Comparison of ENCODE assay signal across 8 cellular contexts in the genomic region with DNA sequence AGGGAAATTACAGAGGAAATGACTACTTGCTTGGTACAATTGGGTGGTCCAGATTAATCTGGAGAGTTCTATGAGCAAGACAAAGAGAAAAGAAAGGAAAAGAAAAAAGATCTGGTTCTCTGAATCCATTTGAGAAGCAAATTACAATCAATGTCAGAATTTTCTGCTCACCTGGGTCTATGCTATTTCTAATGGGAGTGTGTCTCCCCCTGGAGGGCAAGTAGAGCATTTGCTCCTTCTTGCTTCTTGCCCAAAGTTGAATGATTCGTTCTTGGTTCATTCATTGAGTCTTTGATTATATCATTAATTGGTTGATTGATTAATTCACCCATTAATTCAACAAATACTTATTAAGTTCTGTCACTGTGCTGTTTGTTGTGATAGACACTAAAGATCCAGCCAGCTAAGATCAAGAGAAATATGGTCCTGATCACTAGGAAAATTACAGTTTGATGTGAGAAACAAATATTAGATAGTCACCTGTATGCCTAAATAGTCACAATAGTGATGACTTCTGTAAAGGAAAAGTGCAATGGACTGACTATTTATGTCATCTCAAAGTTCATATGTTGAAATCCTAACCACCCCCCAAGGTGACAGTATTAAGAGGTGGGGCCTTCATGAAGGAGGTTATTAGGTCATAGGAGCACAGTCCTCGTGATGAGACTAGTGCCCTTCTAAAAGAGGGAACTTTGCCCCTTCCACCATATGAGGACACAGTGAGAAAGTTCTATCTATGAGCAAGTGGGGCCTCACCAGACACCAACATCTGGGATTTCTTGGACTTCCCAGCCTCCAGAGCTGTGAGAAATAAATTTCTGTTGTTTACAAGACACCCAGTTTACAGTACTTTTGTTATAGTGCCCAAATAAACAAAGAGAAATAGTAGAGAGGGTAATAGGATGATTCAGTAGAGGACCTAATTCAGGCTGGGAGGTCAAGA. TPM values are rescaled to one million over a fixed set of nuclear protein-coding genes. Genes with fewer than 3 reads are reported as not detected.
DNase-seq lines count a peak whose midpoint lies in the region; ATAC-seq and FAIRE-seq lines count a peak whose summit lies in the region.

No MANE protein-coding gene starts in this region.

- peak; percentile 69 for FAIRE-seq in frontal cortex (lab: Jason Lieb, UNC)

- DNase-seq in DMS79 treated with DMSO at 0.1 percent for 48 hours (lab: John Stamatoyannopoulos, UW) (peak; percentile 47), NCI-H748 (lab: John Stamatoyannopoulos, UW; ENCODE audit: unreplicated experiment) (peak; percentile 62), frontal cortex (ENCODE audit: low spot score in 2 of 2) (peak in 1 of 2 donors; percentile 48), putamen (ENCODE audit: low spot score) (peak; percentile 49), amygdala (lab: John Stamatoyannopoulos, UW) (no peak)
- peak; percentile 12 for DNase-seq in activated T-helper 9 cell treated with anti-CD3 and anti-CD28 coated beads, Interleukin-2, amount 50 U/mL, for 16 hours (ENCODE audit: low read depth)

- peak; percentile 52 for ATAC-seq in HG02623 (IDR thresholded peaks at IDR 0.05; ENCODE audit: unreplicated experiment)
- no peak for ATAC-seq in HG02870 (IDR thresholded peaks at IDR 0.05; ENCODE audit: unreplicated experiment)

RNA-seq across cellular contexts. Expression of a gene that starts 8.0 kb away (rescaled TPM):
- 37.1 TPM for total RNA-seq in frontal cortex

RNA-seq across cellular contexts. Expression of a gene that starts 18.1 kb away (rescaled TPM):
- total RNA-seq in frontal cortex = 18.8 TPM

RNA-seq across cellular contexts. Expression of a gene that starts 37.7 kb away (rescaled TPM):
- not detected for total RNA-seq in frontal cortex

RNA-seq across cellular contexts. Expression of a gene that starts 46.2 kb away (rescaled TPM):
- total RNA-seq in frontal cortex = 104 TPM

RNA-seq across cellular contexts. Expression of a gene that starts 59.5 kb away (rescaled TPM):
- total RNA-seq in frontal cortex = 39.1 TPM

Comparison
In these comparisons a context has a peak if more than half of its experiments do, and no peak if none do; other contexts are left out.
1. DNase-seq: peak in DMS79 treated with DMSO at 0.1 percent for 48 hours (single experiment), NCI-H748 (single experiment), activated T-helper 9 cell treated with anti-CD3 and anti-CD28 coated beads, Interleukin-2, amount 50 U/mL, for 16 hours (single experiment) and putamen (single experiment); none in amygdala (0 of 56).